ENCODE assay signal across 23 cellular contexts in the genomic region with DNA sequence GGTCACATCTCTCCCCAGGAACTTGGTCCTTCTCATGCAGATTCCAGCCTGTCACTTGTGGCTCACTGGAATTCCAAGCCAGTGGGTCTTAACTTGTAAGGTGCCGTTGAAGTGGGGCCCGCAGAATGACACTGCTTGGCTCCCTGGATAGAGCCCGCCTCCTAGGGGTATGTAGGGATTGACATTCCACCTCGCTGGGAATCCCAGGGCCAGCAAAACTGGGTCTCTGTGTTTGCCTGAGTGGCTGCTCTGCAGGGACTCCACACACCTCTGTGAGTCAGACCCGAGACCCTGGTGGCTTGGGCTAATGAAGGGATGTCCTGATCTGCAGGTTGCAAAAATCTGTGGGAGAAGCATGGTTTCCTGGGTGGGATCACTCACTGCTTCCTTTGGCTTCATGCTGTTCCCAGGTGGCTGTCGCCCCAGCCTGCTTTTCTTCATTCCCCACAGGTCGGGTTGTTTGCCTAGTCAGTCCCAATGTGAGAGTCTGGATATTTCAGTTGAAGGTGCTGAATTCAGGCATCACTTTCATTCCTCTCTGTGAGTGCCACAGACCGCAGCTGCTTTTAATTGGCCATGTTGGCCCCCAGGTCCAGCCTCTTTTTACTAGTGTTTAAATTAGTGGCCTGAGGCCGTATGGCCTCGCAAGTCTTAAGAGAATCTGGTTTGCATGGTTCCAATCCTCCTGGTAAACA.
DNase-seq lines count a peak whose midpoint lies in the region; ATAC-seq and TF ChIP-seq lines count a peak whose summit lies in the region.
"Had no signal": no experiment of that assay in that cellular context is flagged by ENCODE, and none has a peak within 500 bp of the region (broad histone marks: within the 10 kb centered on the region; RNA-seq: fewer than 3 reads in every experiment).

No MANE protein-coding gene starts in this region.

- no peak overlapping the region for H3K27ac ChIP-seq in GM23338 (ENCODE audit: low read depth)
- H3K27ac ChIP-seq in VCaP = peak overlapping the region; percentile 31; the same call in 1 of the 2 replicates
- no peak overlapping the region for H3K27ac ChIP-seq in upper lobe of left lung
- H3K27ac ChIP-seq in OCI-LY7 (ENCODE audit: low read depth, low read length, poor library complexity, severe bottlenecking) = no peak overlapping the region
- H3K27ac ChIP-seq: BLaER1, Peyer's patch, SK-N-MC had no signal

- no peaks in the 10 kb centered on the region for H3F3A ChIP-seq in GM23338 (replicated peaks; ENCODE audit: low read depth)

- no peaks in the 10 kb centered on the region for H3K27me3 ChIP-seq in GM23338 (ENCODE audit: insufficient read depth)
- H3K27me3 ChIP-seq in upper lobe of left lung = no peaks in the 10 kb centered on the region
- H3K27me3 ChIP-seq: BLaER1, Peyer's patch had no signal

- DNase-seq in GM23338 (ENCODE audit: low spot score) (peak; percentile 65), iPS-NIHi7 (ENCODE audit: extremely low spot score) (peak; percentile 60), upper lobe of left lung (no peak), ecto neural progenitor cell (ENCODE audit: low spot score) (no peak), OCI-LY7 (ENCODE audit: low spot score) (no peak)
- DNase-seq: CD4-positive, CD25-positive, alpha-beta regulatory T cell; DMS53; GDM1; H7; KBM-7; MV-4-11; NCI-H1105; NCI-H1436 treated with DMSO at 0.1 percent for 48 hours; NCI-H2029 treated with DMSO at 0.1 percent for 48 hours; NCI-H446 treated with DMSO at 0.1 percent for 48 hours; NCI-H526; OCI-M1; Peyer's patch; SIG-M5 had no signal

- H3K36me3 Mint-ChIP-seq in GM23338 (ENCODE audit: low read depth) = peaks cover 27% of the 10 kb centered on the region
- H3K36me3 Mint-ChIP-seq: CD4-positive, CD25-positive, alpha-beta regulatory T cell had no signal

- no TSS peak for BruUV-seq in OCI-LY7 (replicated peaks; lab: Mats Ljungman, UMichigan)

- H3K4me1 Mint-ChIP-seq in GM23338 = peaks cover 8% of the 10 kb centered on the region; the same call in 2 of the 3 replicates
- H3K4me1 Mint-ChIP-seq: CD4-positive, CD25-positive, alpha-beta regulatory T cell had no signal

- WGBS in upper lobe of left lung, 2 donors = 64 to 74% methylated on average over 10 of the region's 10 CpGs

- no peaks in the 10 kb centered on the region for H3K79me2 ChIP-seq in GM23338 (replicated peaks; ENCODE audit: insufficient read depth)
- H3K79me2 ChIP-seq in OCI-LY7 (ENCODE audit: insufficient read depth, low read depth, low read length) = no peaks in the 10 kb centered on the region

- H2AFZ ChIP-seq in GM23338 = peak overlapping the region; percentile 86
- H2AFZ ChIP-seq in OCI-LY7 (ENCODE audit: low read length) = no peak overlapping the region

- H4K20me1 ChIP-seq in GM23338 (replicated peaks; ENCODE audit: insufficient read depth) = no peaks in the 10 kb centered on the region
- no peaks in the 10 kb centered on the region for H4K20me1 ChIP-seq in OCI-LY7 (ENCODE audit: insufficient read depth, low read length)
- H4K20me1 ChIP-seq: BLaER1 had no signal

- peak; percentile 97 for ATAC-seq in GM23338
- peak; percentile 19 to 26 for ATAC-seq in upper lobe of left lung (ENCODE audit: low FRiP score in 2 of 2)
- ATAC-seq in GM21367 (IDR thresholded peaks at IDR 0.05; ENCODE audit: unreplicated experiment) = no peak

- CTCF ChIA-PET in OCI-LY7 (lab: Charles Lee; ENCODE audit: unreplicated experiment) = no interaction called here

- H3K9me3 ChIP-seq in upper lobe of left lung (peaks cover 0 to 6% (median 0%) of the 10 kb centered on the region in 4 donors), OCI-LY7 (ENCODE audit: low read length) (no peaks in the 10 kb centered on the region)

- H3K36me3 ChIP-seq in GM23338 (ENCODE audit: insufficient read depth) (no peaks in the 10 kb centered on the region), upper lobe of left lung (no peaks in the 10 kb centered on the region), OCI-LY7 (ENCODE audit: insufficient read depth, low read length) (no peaks in the 10 kb centered on the region)
- H3K36me3 ChIP-seq: BLaER1, Peyer's patch had no signal

- POLR2A ChIA-PET in OCI-LY7 (lab: Charles Lee) = interaction anchor here (0.7 kb wide), 1 partner anchor 77 kb away, joined by 3 read pairs; no protein-coding TSS in a partner anchor

- H3K4me3 Mint-ChIP-seq in GM23338 = no peak overlapping the region
- H3K4me3 Mint-ChIP-seq: CD4-positive, CD25-positive, alpha-beta regulatory T cell had no signal

- H3K27me3 Mint-ChIP-seq in GM23338 (ENCODE audit: insufficient read depth, low read depth, poor library complexity) = peaks cover 5% of the 10 kb centered on the region
- H3K27me3 Mint-ChIP-seq: CD4-positive, CD25-positive, alpha-beta regulatory T cell had no signal

- H3K27ac Mint-ChIP-seq in GM23338 = no peak overlapping the region
- H3K27ac Mint-ChIP-seq: CD4-positive, CD25-positive, alpha-beta regulatory T cell had no signal

- H3K9me2 ChIP-seq in GM23338 (ENCODE audit: insufficient read depth) = peaks cover 8% of the 10 kb centered on the region; the same call in 1 of the 2 replicates
- no peaks in the 10 kb centered on the region for H3K9me2 ChIP-seq in OCI-LY7 (ENCODE audit: insufficient read depth, low read length)

- no peak for TF ChIP-seq POLR2A in upper lobe of left lung (IDR thresholded peaks at IDR 0.05)

- H3K9me3 Mint-ChIP-seq in GM23338 = peaks cover 28% of the 10 kb centered on the region

- TF ChIP-seq CTCF in GM23338 (conservative IDR thresholded peaks at IDR 0.05; ENCODE audit: low read depth in 2 of 2) = peak in 1 of 2 experiments; percentile 48; a peak in 2 of 4 replicates
- TF ChIP-seq CTCF in VCaP (conservative IDR thresholded peaks at IDR 0.05) = no peak
- TF ChIP-seq CTCF in upper lobe of left lung (IDR thresholded peaks at IDR 0.05) = no peak
- TF ChIP-seq CTCF in OCI-LY7 (conservative IDR thresholded peaks at IDR 0.05; ENCODE audit: low read length) = no peak

- TF ChIP-seq EP300 in upper lobe of left lung (IDR thresholded peaks at IDR 0.05) = no peak

- H3K4me1 ChIP-seq in GM23338 (ENCODE audit: insufficient read depth) (no peaks in the 10 kb centered on the region), upper lobe of left lung (no peaks in the 10 kb centered on the region), OCI-LY7 (ENCODE audit: insufficient read depth, low read length, poor library complexity, severe bottlenecking) (no peaks in the 10 kb centered on the region)
- H3K4me1 ChIP-seq: BLaER1, Peyer's patch had no signal

- intact Hi-C loops in OCI-LY7 (cut with micrococcal nuclease; ENCODE audit: unreplicated experiment) = no loop called here

- H3K4me3 ChIP-seq in GM23338 = no peak overlapping the region
- H3K4me3 ChIP-seq in upper lobe of left lung = no peak overlapping the region
- no peak overlapping the region for H3K4me3 ChIP-seq in OCI-LY7 (ENCODE audit: low read depth, low read length, poor library complexity, severe bottlenecking)
- H3K4me3 ChIP-seq: BLaER1, Peyer's patch, SK-N-MC had no signal

- H3K4me2 ChIP-seq in GM23338 (no peak overlapping the region), OCI-LY7 (ENCODE audit: low read length) (no peak overlapping the region)
- H3K4me2 ChIP-seq: BLaER1 had no signal

TF ChIP-seq in GM23338, 12 proteins besides CTCF, POLR2A, EP300 and RAD21 (continues in another document):
- no peak for TF ChIP-seq POLR2AphosphoS5 (IDR thresholded peaks at IDR 0.05; ENCODE audit: low read depth)

Comparison
In these comparisons a context has a peak if more than half of its experiments do, and no peak if none do; other contexts are left out.
1. DNase-seq: peak in GM23338 (single experiment) and iPS-NIHi7 (single experiment); none in upper lobe of left lung (0 of 2), ecto neural progenitor cell (single experiment) and OCI-LY7 (single experiment).